ENCODE assay signal across 20 cellular contexts in genomic region chr4:3256230-3257124, GRCh38. TPM values are rescaled to one million over a fixed set of nuclear protein-coding genes. Genes with fewer than 3 reads are reported as not detected.
DNase-seq lines count a peak whose midpoint lies in the region; ATAC-seq and TF ChIP-seq lines count a peak whose summit lies in the region.
"Had no signal": no experiment of that assay in that cellular context is flagged by ENCODE, and none has a peak within 500 bp of the region (broad histone marks: within the 10 kb centered on the region; RNA-seq: fewer than 3 reads in every experiment).

No MANE protein-coding gene starts in this region.

- no peak overlapping the region for H2BK15ac ChIP-seq in H9 (ENCODE audit: low read depth, low read length)

- no peaks in the 10 kb centered on the region for H4K20me1 ChIP-seq in H9 (ENCODE audit: control insufficient read depth, insufficient read depth, insufficient read length)

- H3K14ac ChIP-seq in H9 (ENCODE audit: insufficient read depth, low read length) = 0 out of 2 replicates have a peak overlapping the region, but pooled peaks have one; percentile 2

- H3K9me3 Mint-ChIP-seq in H9 = no peaks in the 10 kb centered on the region; a peak in 1 of 5 replicates
- no peaks in the 10 kb centered on the region for H3K9me3 Mint-ChIP-seq in endothelial cell (ENCODE audit: unreplicated experiment)
- no peaks in the 10 kb centered on the region for H3K9me3 Mint-ChIP-seq in progenitor cell of endocrine pancreas (ENCODE audit: low read depth)
- H3K9me3 Mint-ChIP-seq: activated T-helper 2 cell treated with anti-CD3 and anti-CD28 coated beads, Interferon-gamma antibody, Interleukin-2, Interleukin-4, amounts not matched to agents 10 μg/mL and 5 μg/mL and 100 μg/mL, durations not matched to agents 14 hours and 24 hours and 36 hours; T-cell had no signal

- H3K4me1 ChIP-seq in H9 (ENCODE audit: insufficient read depth, low read length) (no peaks in the 10 kb centered on the region), sigmoid colon (no peaks in the 10 kb centered on the region)
- H3K4me1 ChIP-seq: lower lobe of right lung, parathyroid adenoma had no signal

- no peak overlapping the region for H2BK12ac ChIP-seq in H9 (ENCODE audit: insufficient read length, low read depth, low read length)

- no peak overlapping the region for H2BK120ac ChIP-seq in H9 (ENCODE audit: low read depth, low read length, poor library complexity, severe bottlenecking)

- H3K9me3 ChIP-seq in H9 (ENCODE audit: control insufficient read depth, low read depth, low read length) (no peaks in the 10 kb centered on the region), sigmoid colon (no peaks in the 10 kb centered on the region)
- H3K9me3 ChIP-seq: esophagus squamous epithelium, lower lobe of right lung had no signal

- no peak overlapping the region for H2AK5ac ChIP-seq in H9 (ENCODE audit: insufficient read length, low read length)

- no peaks in the 10 kb centered on the region for H3K79me2 ChIP-seq in H9 (ENCODE audit: insufficient read depth, low read length)
- H3K79me2 ChIP-seq: parathyroid adenoma had no signal

- no peak overlapping the region for H4K5ac ChIP-seq in H9 (ENCODE audit: insufficient read length, low read depth, low read length)

- no peaks in the 10 kb centered on the region for H3K27me3 Mint-ChIP-seq in H9 (ENCODE audit: low read depth)
- no peaks in the 10 kb centered on the region for H3K27me3 Mint-ChIP-seq in endothelial cell (ENCODE audit: unreplicated experiment)
- no peaks in the 10 kb centered on the region for H3K27me3 Mint-ChIP-seq in progenitor cell of endocrine pancreas
- H3K27me3 Mint-ChIP-seq: T-cell had no signal

- peaks cover 0 to 6% (median 0%) of the 10 kb centered on the region in 4 donors for H3K36me3 ChIP-seq in sigmoid colon

- H3T11ph ChIP-seq in H9 (ENCODE audit: low read length) = no peak overlapping the region

- no peak overlapping the region for H4K91ac ChIP-seq in H9 (ENCODE audit: insufficient read length, low read depth, low read length)

- TF ChIP-seq POLR2A in sigmoid colon (IDR thresholded peaks at IDR 0.05) = no peak

- H3K36me3 Mint-ChIP-seq in H9 (ENCODE audit: insufficient read depth in 1 of 3, low read depth in 3 of 3) (no peaks in the 10 kb centered on the region), endothelial cell (ENCODE audit: low read depth, unreplicated experiment) (no peaks in the 10 kb centered on the region), progenitor cell of endocrine pancreas (ENCODE audit: insufficient read depth) (peaks cover 4% of the 10 kb centered on the region)

- no peak overlapping the region for H3K4me2 ChIP-seq in H9 (ENCODE audit: insufficient read depth, insufficient read length, low read length)

- H3K18ac ChIP-seq in H9 (ENCODE audit: insufficient read length, low read depth, low read length) = no peak overlapping the region

- H3K56ac ChIP-seq in H9 (ENCODE audit: insufficient read length, low read depth, low read length) = no peak overlapping the region

- no peak overlapping the region for H2AFZ ChIP-seq in H9 (ENCODE audit: low read length)
- H2AFZ ChIP-seq: parathyroid adenoma had no signal

- H3K4me3 ChIP-seq in sigmoid colon = no peak overlapping the region
- H3K4me3 ChIP-seq: esophagus squamous epithelium, lower lobe of right lung had no signal

- H3K27ac ChIP-seq in H9 (ENCODE audit: insufficient read length, low read depth, low read length) (no peak overlapping the region), sigmoid colon (no peak overlapping the region)
- H3K27ac ChIP-seq: C4-2B, lower lobe of right lung, parathyroid adenoma had no signal

- H4K8ac ChIP-seq in H9 (replicated peaks; ENCODE audit: insufficient read length, low read depth, low read length) = no peak overlapping the region

- no peak overlapping the region for H3K9ac ChIP-seq in H9 (ENCODE audit: extremely low read depth, insufficient read length, low read length)
- H3K9ac ChIP-seq: parathyroid adenoma had no signal

- TF ChIP-seq CTCF in H9 (conservative IDR thresholded peaks at IDR 0.05) (no peak), endothelial cell (IDR thresholded peaks at IDR 0.05; ENCODE audit: unreplicated experiment) (no peak), sigmoid colon (IDR thresholded peaks at IDR 0.05) (no peak), progenitor cell of endocrine pancreas (IDR thresholded peaks at IDR 0.05; ENCODE audit: unreplicated experiment) (no peak)

- ATAC-seq in HG03439 (IDR thresholded peaks at IDR 0.05; ENCODE audit: unreplicated experiment) = no peak
- ATAC-seq: T-cell had no signal

- no peak overlapping the region for H2BK20ac ChIP-seq in H9 (ENCODE audit: low read depth, low read length, poor library complexity, severe bottlenecking)

- no peaks in the 10 kb centered on the region for H3K79me1 ChIP-seq in H9 (ENCODE audit: insufficient read depth, low read depth, low read length, poor library complexity, severe bottlenecking)

- WGBS in H9 (ENCODE audit: extremely low coverage, insufficient read length, low lambda C conversion rate) = no CpG with 5 or more reads among the region's 21 CpGs
- WGBS in sigmoid colon, 2 donors = 67 to 89% methylated on average over 21 of the region's 21 CpGs

- H3K4me1 Mint-ChIP-seq in H9 (no peaks in the 10 kb centered on the region), endothelial cell (ENCODE audit: unreplicated experiment) (no peaks in the 10 kb centered on the region), progenitor cell of endocrine pancreas (ENCODE audit: low read depth) (no peaks in the 10 kb centered on the region)
- H3K4me1 Mint-ChIP-seq: T-cell had no signal

- H3K27ac Mint-ChIP-seq in H9 (no peak overlapping the region; a peak in 1 of 7 replicates), endothelial cell (ENCODE audit: unreplicated experiment) (peak overlapping the region; percentile 40), progenitor cell of endocrine pancreas (no peak overlapping the region)
- H3K27ac Mint-ChIP-seq: activated T-helper 2 cell treated with anti-CD3 and anti-CD28 coated beads, Interferon-gamma antibody, Interleukin-2, Interleukin-4, amounts not matched to agents 10 μg/mL and 5 μg/mL and 100 μg/mL, durations not matched to agents 14 hours and 24 hours and 36 hours; T-cell had no signal

- no peaks in the 10 kb centered on the region for H3K27me3 ChIP-seq in H9 (ENCODE audit: insufficient read depth, low read length)
- H3K27me3 ChIP-seq in sigmoid colon = no peaks in the 10 kb centered on the region
- H3K27me3 ChIP-seq: esophagus squamous epithelium had no signal

- intact Hi-C loops in sigmoid colon (cut with DNase I) = no loop called here

- H3K23me2 ChIP-seq in H9 (ENCODE audit: insufficient read length, low read depth, low read length, poor library complexity, severe bottlenecking) = no peaks in the 10 kb centered on the region

- no peak overlapping the region for H3K23ac ChIP-seq in H9 (ENCODE audit: insufficient read length, low read depth, low read length)

- H3K4me3 Mint-ChIP-seq in H9 (no peak overlapping the region), endothelial cell (ENCODE audit: unreplicated experiment) (no peak overlapping the region), progenitor cell of endocrine pancreas (ENCODE audit: low read depth) (no peak overlapping the region)
- H3K4me3 Mint-ChIP-seq: T-cell had no signal

- H2BK5ac ChIP-seq in H9 (ENCODE audit: insufficient read length, low read length) = no peak overlapping the region

- H3K4ac ChIP-seq in H9 (ENCODE audit: low read depth, low read length) = no peak overlapping the region

- TF ChIP-seq EP300 in sigmoid colon (IDR thresholded peaks at IDR 0.05) = no peak

- DNase-seq in activated CD8-positive, alpha-beta memory T cell treated with anti-CD3 and anti-CD28 coated beads, Interleukin-2, amount 50 U/mL, for 48 hours = peak; percentile 43
- no peak for DNase-seq in activated CD8-positive, alpha-beta memory T cell treated with anti-CD3 and anti-CD28 coated beads for 24 hours
- DNase-seq in H9 (peak; percentile 7), endothelial cell (ENCODE audit: low spot score) (no peak), sigmoid colon (peak; percentile 41), NCI-H69 (lab: John Stamatoyannopoulos, UW) (no peak), progenitor cell of endocrine pancreas (ENCODE audit: low spot score, unreplicated experiment) (no peak)
- DNase-seq: central memory CD4-positive, alpha-beta T cell; effector CD4-positive, alpha-beta T cell; esophagus squamous epithelium; GDM1; Kasumi-1; lower lobe of right lung; NCI-H510A; SHP77 treated with DMSO at 0.1 percent for 48 hours had no signal

RNA-seq across cellular contexts. Expression of gene MSANTD1, which starts 7.5 kb away (rescaled TPM):
- total RNA-seq in H9 (2021) (0.83 and 0.86 TPM in 2 replicates), endothelial cell (ENCODE audit: unreplicated experiment) (0.97 TPM), sigmoid colon (1 to 10 TPM in 2 of 4 donors, under 1 TPM in 2; 0.16 to 1.2 (median 0.73) TPM), progenitor cell of endocrine pancreas (2.1 and 2.4 TPM in 2 replicates)
- under 1 TPM in 2 of 3 donors, not detected in 1; under 0.01 to 0.44 TPM for polyA plus RNA-seq in sigmoid colon

RNA-seq across cellular contexts. Expression of gene RGS12, which starts 36.3 kb away (rescaled TPM):
- total RNA-seq in H9 (2021) (14.0 and 16.9 TPM in 2 replicates), endothelial cell (ENCODE audit: unreplicated experiment) (116 TPM), sigmoid colon (10 to 100 TPM; 15.7 to 21.6 (median 17.8) TPM), progenitor cell of endocrine pancreas (102 and 106 TPM in 2 replicates)
- 10 to 100 TPM in 1 of 3 donors, 1 to 10 TPM in 2; 3.0 to 14.6 (median 6.7) TPM for polyA plus RNA-seq in sigmoid colon

Comparison
In these comparisons a context has a peak if more than half of its experiments do, and no peak if none do; other contexts are left out.
1. DNase-seq: peak in activated CD8-positive, alpha-beta memory T cell treated with anti-CD3 and anti-CD28 coated beads, Interleukin-2, amount 50 U/mL, for 48 hours (single experiment), H9 (single experiment) and sigmoid colon (single experiment); none in activated CD8-positive, alpha-beta memory T cell treated with anti-CD3 and anti-CD28 coated beads for 24 hours (single experiment), endothelial cell (single experiment), NCI-H69 (single experiment) and progenitor cell of endocrine pancreas (single experiment).